ENCODE assay signal across 1 cellular context in genomic region chr16:2980227-2981176, GRCh38.
TF ChIP-seq lines count a peak whose summit lies in the region.

PKMYT1 (minus strand) TSS chr16:2980446; CDS start chr16:2979657, 789 bp downstream.

TF ChIP-seq in HEK293, 187 proteins besides CTCF, POLR2A, EP300 and RAD21 (continued from another document):
- TF ChIP-seq ZNF501 (tag by site-specific recombination; IDR thresholded peaks at IDR 0.05) (peak; percentile 76; the same call in 1 of the 2 replicates), YY1 (tag by site-specific recombination; IDR thresholded peaks at IDR 0.05) (0 out of 2 replicates have a peak, but pooled peaks have one; percentile 22), ZNF677 (tag by site-specific recombination; IDR thresholded peaks at IDR 0.05) (peak; percentile 52; the same call in 1 of the 2 replicates), ZNF121 (tag by site-specific recombination; IDR thresholded peaks at IDR 0.05) (no peak), IKZF3 (tag by site-specific recombination; IDR thresholded peaks at IDR 0.05) (0 out of 2 replicates have a peak, but pooled peaks have one; percentile 14), TRIM28 (IDR thresholded peaks at IDR 0.05; ENCODE audit: borderline replicate concordance, low read length) (no peak), ZNF423 (tag by site-specific recombination; IDR thresholded peaks at IDR 0.05) (no peak), OSR2 (tag by site-specific recombination; IDR thresholded peaks at IDR 0.05) (no peak), ZNF692 (tag by site-specific recombination; IDR thresholded peaks at IDR 0.05) (0 out of 2 replicates have a peak, but pooled peaks have one; percentile 37), ZFHX2 (tag by site-specific recombination; conservative IDR thresholded peaks at IDR 0.05) (peak; percentile 98), KLF9 (tag by site-specific recombination; IDR thresholded peaks at IDR 0.05; ENCODE audit: low read depth) (peak; percentile 88), ZNF514 (tag by site-specific recombination; IDR thresholded peaks at IDR 0.05) (no peak)
